In the genomic region with DNA sequence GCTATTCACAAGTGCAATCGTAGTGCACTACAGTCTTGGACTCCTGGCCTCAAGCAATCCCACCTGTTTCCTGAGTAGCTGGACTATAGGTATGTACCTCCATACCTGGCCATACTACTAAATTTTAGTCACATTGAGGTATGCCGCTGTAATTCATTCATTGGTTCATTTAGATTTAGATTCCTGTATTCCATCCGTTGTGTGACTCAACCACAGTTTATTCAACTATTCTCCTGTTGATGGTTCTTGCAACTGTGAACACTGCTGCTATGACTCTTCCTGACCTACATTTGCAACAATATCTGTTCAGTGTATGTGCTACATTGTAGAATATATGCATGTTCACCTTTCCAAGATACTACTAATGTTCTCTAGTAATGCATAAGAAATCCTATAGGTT, we compare ENCODE assay signal across 28 cellular contexts.
"Had no signal": no experiment of that assay in that cellular context is flagged by ENCODE, and none has a peak within 500 bp of the region (broad histone marks: within the 10 kb centered on the region; RNA-seq: fewer than 3 reads in every experiment).

No MANE protein-coding gene starts in this region.

- H3K27ac ChIP-seq: cardiac muscle cell, KMS-11, Peyer's patch had no signal

- H3K4me1 ChIP-seq: Peyer's patch had no signal

- H3K27me3 ChIP-seq: cardiac muscle cell, MG63, Peyer's patch had no signal

- H3K4me2 ChIP-seq: KMS-11 had no signal

- H3K4me3 ChIP-seq: cardiac muscle cell, MG63, Peyer's patch had no signal

- H3K9me3 ChIP-seq: MG63, Peyer's patch had no signal

- DNase-seq: activated CD4-positive, alpha-beta T cell treated with anti-CD3 and anti-CD28 coated beads for 48 hours; activated CD4-positive, alpha-beta T cell treated with anti-CD3 and anti-CD28 coated beads, Interleukin-2, amount 50 U/mL, for 48 hours; activated CD4-positive, CD25-positive, alpha-beta regulatory T cell treated with anti-CD3 and anti-CD28 coated beads, Interleukin-2, amount 50 U/mL, for 72 hours; activated CD8-positive, alpha-beta memory T cell treated with anti-CD3 and anti-CD28 coated beads, Interleukin-2, amount 10 ng/mL, durations not matched to agents 7 days and 5 days; activated effector memory CD4-positive, alpha-beta T cell treated with anti-CD3 and anti-CD28 coated beads, Interleukin-2, amount 50 U/mL, for 16 hours; activated naive CD4-positive, alpha-beta T cell treated with Interleukin-2 at 50 U/mL for 16 hours; activated naive CD8-positive, alpha-beta T cell treated with anti-CD3 and anti-CD28 coated beads, Interleukin-2, amount 50 U/mL, for 24 hours; activated T-cell treated with anti-CD3 and anti-CD28 coated beads, Interleukin-2, amount 50 U/mL, for 24 hours; amygdala; MG63; MV-4-11; NCI-H1092 treated with DMSO at 0.1 percent for 48 hours; NCI-H1417 treated with DMSO at 0.1 percent for 48 hours; NCI-H1694; NCI-H2029; NCI-H2107; NCI-H2171 treated with DMSO at 0.1 percent for 48 hours; NCI-H226; NCI-H526; NCI-H774; OCI-M1; SHP77 had no signal

- H3K36me3 ChIP-seq: cardiac muscle cell, MG63, Peyer's patch had no signal

- ATAC-seq: activated CD8-positive, alpha-beta memory T cell treated with anti-CD3 and anti-CD28 coated beads, Interleukin-2, amount 10 ng/mL, durations not matched to agents 7 days and 5 days; activated naive CD4-positive, alpha-beta T cell treated with anti-CD3 and anti-CD28 coated beads, Interleukin-2, amount 50 U/mL, for 72 hours; activated naive CD8-positive, alpha-beta T cell treated with anti-CD3 and anti-CD28 coated beads, Interleukin-2, amount 50 U/mL, for 24 hours; WTC11 had no signal

- H3K9ac ChIP-seq: KMS-11 had no signal

- FAIRE-seq: astrocyte had no signal
